In the genomic region with DNA sequence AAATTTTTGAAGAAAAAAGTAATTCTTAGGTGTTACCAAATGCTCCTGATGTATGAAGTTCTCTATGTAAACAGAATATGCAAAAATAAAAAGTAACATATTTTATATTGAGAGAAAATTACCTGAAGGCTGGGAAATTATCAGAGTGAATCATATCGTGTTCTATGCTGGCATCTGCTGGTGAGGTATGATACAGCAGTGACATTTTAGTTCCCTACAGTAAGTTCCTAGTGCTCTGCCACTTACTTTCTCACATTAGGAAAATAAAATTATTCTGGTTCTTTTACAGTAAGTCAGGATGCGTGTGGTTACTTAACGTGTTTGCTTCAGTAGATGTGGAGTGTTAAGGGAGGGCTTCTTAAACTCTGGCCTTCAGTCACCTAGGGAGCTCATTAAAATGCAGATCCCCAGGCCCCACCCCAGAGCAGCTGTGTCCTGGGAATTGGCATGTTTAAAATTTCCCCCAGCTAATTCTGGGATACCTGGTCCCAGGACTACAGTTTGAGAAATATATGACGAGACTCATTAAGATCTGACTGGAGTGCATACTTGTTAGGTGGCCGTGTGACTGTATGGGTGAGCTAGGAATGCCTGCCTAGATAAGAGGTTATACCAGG, we compare ENCODE assay signal across 9 cellular contexts. TPM values are rescaled to one million over a fixed set of nuclear protein-coding genes. Genes with fewer than 3 reads are reported as not detected.
DNase-seq lines count a peak whose midpoint lies in the region; ATAC-seq and TF ChIP-seq lines count a peak whose summit lies in the region.
"Had no signal": no experiment of that assay in that cellular context is flagged by ENCODE, and none has a peak within 500 bp of the region (broad histone marks: within the 10 kb centered on the region; RNA-seq: fewer than 3 reads in every experiment).

No MANE protein-coding gene starts in this region.

- peaks cover 18% of the 10 kb centered on the region for H3K79me2 ChIP-seq in osteoblast (ENCODE audit: insufficient read depth, low read length)

- no peak overlapping the region for H3K27ac Mint-ChIP-seq in CD8-positive, alpha-beta T cell

- peaks cover 16% of the 10 kb centered on the region for H3K4me1 ChIP-seq in CD8-positive, alpha-beta T cell (ENCODE audit: insufficient read depth, low read length)
- peaks cover 12% of the 10 kb centered on the region for H3K4me1 ChIP-seq in osteoblast (ENCODE audit: insufficient read depth, low read length)

- H3K27me3 Mint-ChIP-seq in CD8-positive, alpha-beta T cell (ENCODE audit: low read depth), result no peaks in the 10 kb centered on the region

- peaks cover 23% of the 10 kb centered on the region for H3K4me1 Mint-ChIP-seq in CD8-positive, alpha-beta T cell (ENCODE audit: low read depth)

- H4K20me1 ChIP-seq in osteoblast (ENCODE audit: insufficient read depth, low read length), result peaks cover 2% of the 10 kb centered on the region

- H3K27ac ChIP-seq in CD8-positive, alpha-beta T cell (ENCODE audit: low read depth, low read length), result no peak overlapping the region
- H3K27ac ChIP-seq in osteoblast (ENCODE audit: low read depth, low read length), result no peak overlapping the region

- POLR2A ChIA-PET in CD8-positive, alpha-beta T cell (lab: Charles Lee), result interaction anchor here (1.3 kb wide), 1 partner anchor 53 kb away, joined by 3 read pairs; no protein-coding TSS in a partner anchor

- H3K4me3 ChIP-seq in CD8-positive, alpha-beta T cell (ENCODE audit: low read depth, low read length), result no peak overlapping the region
- H3K4me3 ChIP-seq in GM12875 (ENCODE audit: low read depth, low read length), result no peak overlapping the region
- H3K4me3 ChIP-seq in osteoblast (ENCODE audit: insufficient read depth, low read length), result no peak overlapping the region

- peaks cover 31% of the 10 kb centered on the region for H3K36me3 ChIP-seq in CD8-positive, alpha-beta T cell (ENCODE audit: insufficient read depth, low read length)
- peaks cover 33% of the 10 kb centered on the region for H3K36me3 ChIP-seq in osteoblast (ENCODE audit: insufficient read depth, low read length)

- no peaks in the 10 kb centered on the region for H3K9me3 ChIP-seq in CD8-positive, alpha-beta T cell (ENCODE audit: low read length)
- H3K9me3 ChIP-seq in osteoblast (ENCODE audit: low read depth, low read length), result no peaks in the 10 kb centered on the region

- no peaks in the 10 kb centered on the region for H3K27me3 ChIP-seq in CD8-positive, alpha-beta T cell (ENCODE audit: insufficient read depth, low read length)
- H3K27me3 ChIP-seq in osteoblast (ENCODE audit: insufficient read depth, low read length), result no peaks in the 10 kb centered on the region

- H3K4me3 Mint-ChIP-seq in CD8-positive, alpha-beta T cell, result no peak overlapping the region

- intact Hi-C loops in CD8-positive, alpha-beta T cell (cut with DNase I, micrococcal nuclease), result loop anchor here (1.0 to 10.0 kb wide), 4 partner anchors 105 to 317 kb away; partner anchors contain the start of gene SNHG17 (in 1 of the 2)

- TF ChIP-seq CTCF in CD8-positive, alpha-beta T cell (IDR thresholded peaks at IDR 0.05), result peak; percentile 85
- TF ChIP-seq CTCF in GM12875 (IDR thresholded peaks at IDR 0.05; ENCODE audit: borderline replicate concordance, insufficient read depth, low read depth, low read length), result peak; percentile 53
- TF ChIP-seq CTCF in osteoblast (IDR thresholded peaks at IDR 0.05; ENCODE audit: extremely low read depth, low read depth, low read length), result peak; percentile 66

- CTCF ChIA-PET in CD8-positive, alpha-beta T cell (lab: Charles Lee), result interaction anchor here (0.6 to 5.1 kb wide), 28 partner anchors 9 to 215 kb away, joined by 3 to 110 read pairs (median 4); partner anchors contain the start of genes PPP1R16B and SLC32A1

- DNase-seq in CD8-positive, alpha-beta T cell, result peak in 2 of 7 experiments; percentile 23 to 27
- DNase-seq in NCI-H748 (lab: John Stamatoyannopoulos, UW; ENCODE audit: unreplicated experiment), result peak; percentile 24
- peak; percentile 78 for DNase-seq in dermis blood vessel endothelial cell
- no peak for DNase-seq in osteoblast (ENCODE audit: insufficient read length, low spot score, missing footprints)
- no peak for DNase-seq in stimulated activated naive CD4-positive, alpha-beta T cell treated with Interleukin-2 at 50 U/mL for 16 hours (lab: John Stamatoyannopoulos, UW)
- no peak for DNase-seq in cortex of kidney (lab: John Stamatoyannopoulos, UW)
- no peak for DNase-seq in NCI-H1048 (lab: John Stamatoyannopoulos, UW)

- peaks cover 55% of the 10 kb centered on the region for H3K36me3 Mint-ChIP-seq in CD8-positive, alpha-beta T cell

- no peak overlapping the region for H3K4me2 ChIP-seq in osteoblast (ENCODE audit: insufficient read depth, low read length)

- no peaks in the 10 kb centered on the region for H3K9me3 Mint-ChIP-seq in CD8-positive, alpha-beta T cell

- no peak overlapping the region for H2AFZ ChIP-seq in osteoblast (ENCODE audit: low read length)

- ATAC-seq in CD8-positive, alpha-beta T cell, result no peak

RNA-seq across cellular contexts. Expression of gene ACTR5, which starts 3.2 kb away (rescaled TPM):
- total RNA-seq in CD8-positive, alpha-beta T cell, result 10 to 100 TPM; 15.7 to 18.2 TPM
- total RNA-seq in dermis blood vessel endothelial cell (9.7 and 14.1 TPM in 2 replicates), osteoblast (5.8 and 6.2 TPM in 2 replicates)

RNA-seq across cellular contexts. Expression of gene SLC32A1, which starts 27.2 kb away (rescaled TPM):
- total RNA-seq in CD8-positive, alpha-beta T cell, result under 1 TPM in 1 of 2 experiments, not detected in 1; 0.16 TPM
- 0.05 TPM in 1 of 2 replicates, not detected in the other for total RNA-seq in dermis blood vessel endothelial cell
- total RNA-seq in osteoblast, result not detected in 2 replicates
- total RNA-seq: T-helper 1 cell treated with Interleukin-12 subunit alpha and Interleukin-12 subunit beta and Interleukin-4 antibody, amounts not matched to agents 30 ng/mL and 1 ng/mL, for 36 hours had no signal

RNA-seq across cellular contexts. Expression of gene PPP1R16B, which starts 54.0 kb away (rescaled TPM):
- 100 to 1,000 TPM; 128 to 129 TPM for total RNA-seq in CD8-positive, alpha-beta T cell
- total RNA-seq in dermis blood vessel endothelial cell, result 247 and 304 TPM in 2 replicates
- total RNA-seq in osteoblast, result not detected in 2 replicates

Comparison
In these comparisons a context has a peak if more than half of its experiments do, and no peak if none do; other contexts are left out.
1. DNase-seq: peak in NCI-H748 (single experiment) and dermis blood vessel endothelial cell (single experiment); none in osteoblast (single experiment), stimulated activated naive CD4-positive, alpha-beta T cell treated with Interleukin-2 at 50 U/mL for 16 hours (single experiment), cortex of kidney (single experiment) and NCI-H1048 (single experiment).
2. RNA of gene PPP1R16B, which starts 54.0 kb away (total RNA-seq): 247 to 304 TPM in dermis blood vessel endothelial cell and 128 to 129 TPM in CD8-positive, alpha-beta T cell; not detected in osteoblast; every median in the first group is over 100 times any median in the second.
3. Peak in every context shown above with its lines, with median percentiles within 50 percentile points of each other: CTCF ChIP-seq.